In genomic region chr14:72608391-72609204, GRCh38 we compare ENCODE assay signal across 12 cellular contexts.
A peak's percentile ranks its signal among the peaks of the same experiment; 100 is the strongest.
DNase-seq lines count a peak whose midpoint lies in the region; ATAC-seq, FAIRE-seq and TF ChIP-seq lines count a peak whose summit lies in the region.
"Had no signal": no experiment of that assay in that cellular context is flagged by ENCODE, and none has a peak within 500 bp of the region (broad histone marks: within the 10 kb centered on the region; RNA-seq: fewer than 3 reads in every experiment).

No MANE protein-coding gene starts in this region.

- H2BK15ac ChIP-seq in mesendoderm (replicated peaks; ENCODE audit: low read depth) = no peak overlapping the region

- ATAC-seq in HG02763 (IDR thresholded peaks at IDR 0.05; ENCODE audit: unreplicated experiment) = no peak
- no peak for ATAC-seq in HG02884 (IDR thresholded peaks at IDR 0.05; ENCODE audit: unreplicated experiment)
- ATAC-seq: activated T-cell treated with anti-CD3 and anti-CD28 coated beads, Interleukin-2, amount 50 U/mL, for 4 hours; stimulated activated naive B cell treated with anti-CD40 and anti-IgM and Interleukin-4, amounts not matched to agents 10 μg/mL and 1 μg/mL and 100 μg/mL, for 72 hours had no signal

- no peaks in the 10 kb centered on the region for H3K9me3 Mint-ChIP-seq in chondrocyte (ENCODE audit: low read depth)
- H3K9me3 Mint-ChIP-seq: activated T-cell treated with anti-CD3 and anti-CD28 coated beads, Interleukin-2, amount 50 U/mL, for 4 hours; stimulated activated naive B cell treated with anti-CD40 and anti-IgM and Interleukin-4, amounts not matched to agents 10 μg/mL and 1 μg/mL and 100 μg/mL, for 72 hours had no signal

- H3K27me3 ChIP-seq in mesendoderm (ENCODE audit: insufficient read depth, low read length, poor library complexity) = no peaks in the 10 kb centered on the region
- no peaks in the 10 kb centered on the region for H3K27me3 ChIP-seq in effector memory CD4-positive, alpha-beta T cell (replicated peaks; ENCODE audit: control insufficient read depth, insufficient read depth, low read length, poor library complexity, severe bottlenecking)
- H3K27me3 ChIP-seq: ovary had no signal

- TF ChIP-seq CTCF in chondrocyte (IDR thresholded peaks at IDR 0.05) = no peak

- no peak overlapping the region for H3K4me2 ChIP-seq in mesendoderm (ENCODE audit: low read length)

- no peak overlapping the region for H4K8ac ChIP-seq in mesendoderm (ENCODE audit: low read depth, low read length)

- H3K79me1 ChIP-seq in mesendoderm (ENCODE audit: low read length) = no peaks in the 10 kb centered on the region

- H2AK5ac ChIP-seq in mesendoderm (ENCODE audit: low read length) = no peak overlapping the region

- H3K56ac ChIP-seq in mesendoderm (ENCODE audit: low read length) = no peak overlapping the region

- no peak overlapping the region for H3K18ac ChIP-seq in mesendoderm (ENCODE audit: low read length)

- H3K4me1 ChIP-seq in mesendoderm (ENCODE audit: control insufficient read depth, low read depth, low read length) = no peaks in the 10 kb centered on the region
- no peaks in the 10 kb centered on the region for H3K4me1 ChIP-seq in effector memory CD4-positive, alpha-beta T cell (ENCODE audit: control insufficient read depth, insufficient read depth, low read length, poor library complexity, severe bottlenecking)

- no peaks in the 10 kb centered on the region for H3K27me3 Mint-ChIP-seq in chondrocyte (ENCODE audit: low read depth)

- H3K23ac ChIP-seq in mesendoderm (ENCODE audit: low read length) = no peak overlapping the region

- H3K4me1 Mint-ChIP-seq in chondrocyte (ENCODE audit: low read depth) = peaks cover 22% of the 10 kb centered on the region

- H3K9ac ChIP-seq in mesendoderm (ENCODE audit: low read length) = no peak overlapping the region

- no peaks in the 10 kb centered on the region for H3K9me3 ChIP-seq in effector memory CD4-positive, alpha-beta T cell (ENCODE audit: control insufficient read depth, low read length)
- H3K9me3 ChIP-seq: ovary had no signal

- no peak overlapping the region for H3K27ac ChIP-seq in mesendoderm (ENCODE audit: low read depth, low read length)
- H3K27ac ChIP-seq in effector memory CD4-positive, alpha-beta T cell (ENCODE audit: insufficient read depth, low read length, poor library complexity, severe bottlenecking) = no peak overlapping the region
- H3K27ac ChIP-seq: ovary had no signal

- no peak overlapping the region for H3K4me3 ChIP-seq in mesendoderm (ENCODE audit: low read length)
- no peak overlapping the region for H3K4me3 ChIP-seq in effector memory CD4-positive, alpha-beta T cell (ENCODE audit: insufficient read depth, low read depth, low read length, poor library complexity, severe bottlenecking)
- H3K4me3 ChIP-seq: ovary had no signal

- FAIRE-seq in HTR-8/SVneo (lab: Jason Lieb, UNC) = no peak

- H2BK120ac ChIP-seq in mesendoderm (ENCODE audit: low read depth, low read length) = no peak overlapping the region

- no peak overlapping the region for H2BK5ac ChIP-seq in mesendoderm (ENCODE audit: low read length)

- H3K4me3 Mint-ChIP-seq in chondrocyte (ENCODE audit: unreplicated experiment) = no peak overlapping the region
- H3K4me3 Mint-ChIP-seq: activated T-cell treated with anti-CD3 and anti-CD28 coated beads, Interleukin-2, amount 50 U/mL, for 4 hours; stimulated activated naive B cell treated with anti-CD40 and anti-IgM and Interleukin-4, amounts not matched to agents 10 μg/mL and 1 μg/mL and 100 μg/mL, for 72 hours had no signal

- WGBS in mesendoderm (ENCODE audit: extremely low coverage, insufficient coverage, low lambda C conversion rate) = no CpG with 5 or more reads among the region's 8 CpGs

- H3K27ac Mint-ChIP-seq in chondrocyte (ENCODE audit: unreplicated experiment) = peak overlapping the region; percentile 83
- H3K27ac Mint-ChIP-seq: stimulated activated naive B cell treated with anti-CD40 and anti-IgM and Interleukin-4, amounts not matched to agents 10 μg/mL and 1 μg/mL and 100 μg/mL, for 72 hours had no signal

- no peaks in the 10 kb centered on the region for H3K79me2 ChIP-seq in mesendoderm (ENCODE audit: control insufficient read depth, insufficient read depth, low read length)

- no peaks in the 10 kb centered on the region for H3K36me3 Mint-ChIP-seq in chondrocyte (ENCODE audit: low read depth)
- H3K36me3 Mint-ChIP-seq: stimulated activated naive B cell treated with anti-CD40 and anti-IgM and Interleukin-4, amounts not matched to agents 10 μg/mL and 1 μg/mL and 100 μg/mL, for 72 hours had no signal

- no peaks in the 10 kb centered on the region for H3K36me3 ChIP-seq in mesendoderm (ENCODE audit: control insufficient read depth, insufficient read depth, low read length)
- H3K36me3 ChIP-seq in effector memory CD4-positive, alpha-beta T cell (ENCODE audit: control insufficient read depth, insufficient read depth, low read length) = no peaks in the 10 kb centered on the region
- H3K36me3 ChIP-seq: ovary had no signal

- H4K5ac ChIP-seq in mesendoderm (ENCODE audit: low read length) = no peak overlapping the region

- no peak overlapping the region for H3K4ac ChIP-seq in mesendoderm (ENCODE audit: low read depth, low read length)

- DNase-seq in AG08396 (ENCODE audit: low spot score) (peak; percentile 90), HTR-8/SVneo (ENCODE audit: insufficient read length, low spot score) (peak; percentile 98), chondrocyte (ENCODE audit: low spot score) (no peak), mesendoderm (peak; percentile 52), NCI-H2107 (lab: John Stamatoyannopoulos, UW) (no peak)
- DNase-seq in effector memory CD4-positive, alpha-beta T cell = no peak
- DNase-seq: activated T-cell treated with anti-CD3 and anti-CD28 coated beads, Interleukin-2, amount 50 U/mL, for 4 hours; DMS53; ovary; stimulated activated naive B cell treated with anti-CD40 and anti-IgM and Interleukin-4, amounts not matched to agents 10 μg/mL and 1 μg/mL and 100 μg/mL, for 72 hours had no signal

Comparison
In these comparisons a context has a peak if more than half of its experiments do, and no peak if none do; other contexts are left out.
1. DNase-seq: peak in AG08396 (single experiment), HTR-8/SVneo (single experiment) and mesendoderm (single experiment); none in chondrocyte (single experiment), NCI-H2107 (single experiment) and effector memory CD4-positive, alpha-beta T cell (0 of 3).